In genomic region chr9:111937781-111938426, GRCh38 we compare ENCODE assay signal across 8 cellular contexts. TPM values are rescaled to one million over a fixed set of nuclear protein-coding genes. Genes with fewer than 3 reads are reported as not detected.
A peak's percentile ranks its signal among the peaks of the same experiment; 100 is the strongest.
DNase-seq lines count a peak whose midpoint lies in the region; ATAC-seq and TF ChIP-seq lines count a peak whose summit lies in the region.

No MANE protein-coding gene starts in this region.

- ATAC-seq in activated T-helper 17 cell treated with anti-CD3 and anti-CD28 coated beads, Interleukin-2, amount 50 U/mL, for 72 hours (replicated peaks): peak; percentile 95

- CTCF ChIA-PET in MCF 10A (lab: Yijun Ruan, JAX): no interaction called here

- POLR2A ChIA-PET in MCF 10A (lab: Yijun Ruan, JAX): interaction anchor here (0.7 to 1.5 kb wide), 2 partner anchors 33 to 41 kb away, joined by 3 to 5 read pairs; partner anchors contain the start of gene UGCG

- no TSS peak for BruUV-seq in MCF 10A (replicated peaks; lab: Mats Ljungman, UMichigan)

- H3K36me3 Mint-ChIP-seq in activated T-helper 17 cell treated with anti-CD3 and anti-CD28 coated beads, Interleukin-2, amount 50 U/mL, for 72 hours (ENCODE audit: low read depth): peaks cover 34% of the 10 kb centered on the region
- H3K36me3 Mint-ChIP-seq in MCF 10A (ENCODE audit: insufficient read depth, unreplicated experiment): peaks cover 41% of the 10 kb centered on the region

- H3K4me1 Mint-ChIP-seq in activated T-helper 17 cell treated with anti-CD3 and anti-CD28 coated beads, Interleukin-2, amount 50 U/mL, for 72 hours: peaks cover 22% of the 10 kb centered on the region
- peaks cover 18% of the 10 kb centered on the region for H3K4me1 Mint-ChIP-seq in MCF 10A (ENCODE audit: insufficient read depth, unreplicated experiment)

- H3K27me3 Mint-ChIP-seq in activated T-helper 17 cell treated with anti-CD3 and anti-CD28 coated beads, Interleukin-2, amount 50 U/mL, for 72 hours: no peaks in the 10 kb centered on the region
- H3K27me3 Mint-ChIP-seq in MCF 10A (ENCODE audit: insufficient read depth, unreplicated experiment): no peaks in the 10 kb centered on the region

- no peak for TF ChIP-seq CTCF in MCF 10A (IDR thresholded peaks at IDR 0.05; ENCODE audit: unreplicated experiment)

- intact Hi-C loops in MCF 10A (cut with micrococcal nuclease): no loop called here

- H3K4me3 Mint-ChIP-seq in activated T-helper 17 cell treated with anti-CD3 and anti-CD28 coated beads, Interleukin-2, amount 50 U/mL, for 72 hours: peak overlapping the region; percentile 79
- H3K4me3 Mint-ChIP-seq in MCF 10A (ENCODE audit: unreplicated experiment): no peak overlapping the region

- H3K9me3 Mint-ChIP-seq in activated T-helper 17 cell treated with anti-CD3 and anti-CD28 coated beads, Interleukin-2, amount 50 U/mL, for 72 hours: no peaks in the 10 kb centered on the region
- H3K9me3 Mint-ChIP-seq in MCF 10A (ENCODE audit: unreplicated experiment): no peaks in the 10 kb centered on the region

- peak overlapping the region; percentile 83 for H3K27ac Mint-ChIP-seq in activated T-helper 17 cell treated with anti-CD3 and anti-CD28 coated beads, Interleukin-2, amount 50 U/mL, for 72 hours
- H3K27ac Mint-ChIP-seq in MCF 10A (ENCODE audit: low read depth, unreplicated experiment): no peak overlapping the region

- DNase-seq in SIG-M5 treated with dmso at 0.1 percent for 504 hours (lab: John Stamatoyannopoulos, UW; ENCODE audit: unreplicated experiment): peak; percentile 23
- no peak for DNase-seq in SIG-M5 (lab: John Stamatoyannopoulos, UW)
- peak; percentile 77 for DNase-seq in M059J (ENCODE audit: low read depth)
- DNase-seq in left kidney (ENCODE audit: low read depth, low spot score): peak; percentile 33
- DNase-seq in stimulated activated CD8-positive, alpha-beta memory T cell treated with anti-CD3 and anti-CD28 coated beads, Interleukin-7, amount 100 ng/mL, for 4 hours (ENCODE audit: low read depth in 2 of 2): peak; percentile 28 to 38
- DNase-seq in ecto neural progenitor cell (ENCODE audit: low spot score): no peak
- DNase-seq in MCF 10A (ENCODE audit: unreplicated experiment): no peak

RNA-seq across cellular contexts. Expression of gene UGCG, which starts 41.3 kb away (rescaled TPM):
- total RNA-seq in M059J (2014; rRNA removed; shearing (Covaris generic)): 74.1 and 99.2 TPM in 2 replicates
- total RNA-seq in activated T-helper 17 cell treated with anti-CD3 and anti-CD28 coated beads, Interleukin-2, amount 50 U/mL, for 72 hours: 10 to 100 TPM; 15.1 to 15.8 TPM
- total RNA-seq in MCF 10A (2022): 29.5 and 31.4 TPM in 2 replicates

Comparison
In these comparisons a context has a peak if more than half of its experiments do, and no peak if none do; other contexts are left out.
1. DNase-seq: peak in SIG-M5 treated with dmso at 0.1 percent for 504 hours (single experiment), M059J (single experiment), left kidney (single experiment) and stimulated activated CD8-positive, alpha-beta memory T cell treated with anti-CD3 and anti-CD28 coated beads, Interleukin-7, amount 100 ng/mL, for 4 hours (2 of 2); none in SIG-M5 (single experiment), ecto neural progenitor cell (single experiment) and MCF 10A (single experiment).